ENCODE assay signal across 15 cellular contexts in the genomic region with DNA sequence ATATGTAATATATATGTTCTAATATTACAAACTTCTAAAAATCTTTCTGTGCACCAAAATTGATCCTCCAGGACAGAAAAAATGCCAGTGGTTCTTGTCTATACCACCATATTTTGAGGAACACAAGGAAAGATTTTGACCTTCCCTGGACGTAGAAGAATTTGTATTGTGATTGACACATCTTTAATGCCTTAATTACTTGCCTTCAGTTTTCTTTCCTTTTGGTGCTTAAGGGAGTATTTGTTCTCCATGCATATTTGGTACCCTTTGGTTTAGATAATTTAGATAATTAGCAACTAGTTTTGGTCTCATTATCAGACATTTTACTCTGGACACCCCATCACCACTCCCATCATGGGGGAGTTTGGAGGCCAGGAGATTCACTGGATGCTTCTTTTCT. TPM values are rescaled to one million over a fixed set of nuclear protein-coding genes. Genes with fewer than 3 reads are reported as not detected.
DNase-seq lines count a peak whose midpoint lies in the region; ATAC-seq and TF ChIP-seq lines count a peak whose summit lies in the region.
"Had no signal": no experiment of that assay in that cellular context is flagged by ENCODE, and none has a peak within 500 bp of the region (broad histone marks: within the 10 kb centered on the region; RNA-seq: fewer than 3 reads in every experiment).

No MANE protein-coding gene starts in this region.

- no peak for DNase-seq in activated CD8-positive, alpha-beta memory T cell treated with anti-CD3 and anti-CD28 coated beads, Interleukin-2, amount 10 ng/mL, durations not matched to agents 7 days and 5 days
- no peak for DNase-seq in activated CD8-positive, alpha-beta memory T cell treated with anti-CD3 and anti-CD28 coated beads for 24 hours
- no peak for DNase-seq in natural killer cell treated with Interleukin-12 subunit alpha and Interleukin-12 subunit beta and Interleukin-15 and Interleukin-18, amount 100 ng/mL, for 72 hours (ENCODE audit: low spot score)
- no peak for DNase-seq in RWPE1 (ENCODE audit: low spot score)
- DNase-seq in NCI-H524 treated with DMSO at 0.1 percent for 48 hours (lab: John Stamatoyannopoulos, UW) = no peak
- DNase-seq: GOT3, head of caudate nucleus, NCI-H146, NCI-H446, SHP77, T1000 had no signal

- H3K36me3 ChIP-seq in HEK293 (ENCODE audit: control insufficient read depth in 2 of 2, insufficient read depth in 1 of 2, low read length in 2 of 2) = no peaks in the 10 kb centered on the region
- H3K36me3 ChIP-seq: neural progenitor cell had no signal

- no peaks in the 10 kb centered on the region for H3K27me3 Mint-ChIP-seq in activated CD8-positive, alpha-beta memory T cell treated with anti-CD3 and anti-CD28 coated beads, Interleukin-2, amount 10 ng/mL, durations not matched to agents 7 days and 5 days
- no peaks in the 10 kb centered on the region for H3K27me3 Mint-ChIP-seq in activated T-helper 17 cell treated with anti-CD3 and anti-CD28 coated beads, Interleukin-2, amount 50 U/mL, for 72 hours
- no peaks in the 10 kb centered on the region for H3K27me3 Mint-ChIP-seq in natural killer cell treated with Interleukin-12 subunit alpha and Interleukin-12 subunit beta and Interleukin-15 and Interleukin-18, amount 100 ng/mL, for 72 hours

- CTCF ChIA-PET in activated CD8-positive, alpha-beta memory T cell treated with anti-CD3 and anti-CD28 coated beads, Interleukin-2, amount 10 ng/mL, durations not matched to agents 7 days and 5 days (lab: Charles Lee) = interaction anchor here (1.0 to 1.2 kb wide), 2 partner anchors 10 to 30 kb away, joined by 3 to 4 read pairs; no protein-coding TSS in a partner anchor
- CTCF ChIA-PET in HEK293 (lab: Yijun Ruan, JAX) = no interaction called here
- CTCF ChIA-PET in RWPE1 (lab: Yijun Ruan, JAX) = no interaction called here

- peaks cover 15% of the 10 kb centered on the region for H3K36me3 Mint-ChIP-seq in activated CD8-positive, alpha-beta memory T cell treated with anti-CD3 and anti-CD28 coated beads, Interleukin-2, amount 10 ng/mL, durations not matched to agents 7 days and 5 days
- peaks cover 80% of the 10 kb centered on the region for H3K36me3 Mint-ChIP-seq in activated T-helper 17 cell treated with anti-CD3 and anti-CD28 coated beads, Interleukin-2, amount 50 U/mL, for 72 hours (ENCODE audit: low read depth)
- H3K36me3 Mint-ChIP-seq in natural killer cell treated with Interleukin-12 subunit alpha and Interleukin-12 subunit beta and Interleukin-15 and Interleukin-18, amount 100 ng/mL, for 72 hours = no peaks in the 10 kb centered on the region
- H3K36me3 Mint-ChIP-seq: neural progenitor cell had no signal

- peak overlapping the region; percentile 91 for H3K27ac Mint-ChIP-seq in activated CD8-positive, alpha-beta memory T cell treated with anti-CD3 and anti-CD28 coated beads, Interleukin-2, amount 10 ng/mL, durations not matched to agents 7 days and 5 days
- peak overlapping the region; percentile 95 for H3K27ac Mint-ChIP-seq in activated T-helper 17 cell treated with anti-CD3 and anti-CD28 coated beads, Interleukin-2, amount 50 U/mL, for 72 hours
- H3K27ac Mint-ChIP-seq in natural killer cell treated with Interleukin-12 subunit alpha and Interleukin-12 subunit beta and Interleukin-15 and Interleukin-18, amount 100 ng/mL, for 72 hours = peak overlapping the region; percentile 57 to 83
- H3K27ac Mint-ChIP-seq: neural progenitor cell had no signal

- H3K4me1 Mint-ChIP-seq in activated CD8-positive, alpha-beta memory T cell treated with anti-CD3 and anti-CD28 coated beads, Interleukin-2, amount 10 ng/mL, durations not matched to agents 7 days and 5 days = peaks cover 63% of the 10 kb centered on the region
- peaks cover 46% of the 10 kb centered on the region for H3K4me1 Mint-ChIP-seq in activated T-helper 17 cell treated with anti-CD3 and anti-CD28 coated beads, Interleukin-2, amount 50 U/mL, for 72 hours
- H3K4me1 Mint-ChIP-seq in natural killer cell treated with Interleukin-12 subunit alpha and Interleukin-12 subunit beta and Interleukin-15 and Interleukin-18, amount 100 ng/mL, for 72 hours (ENCODE audit: low read depth in 2 of 2) = peaks cover 34 to 36% of the 10 kb centered on the region in 2 donors

- H3K27ac ChIP-seq in HEK293 (ENCODE audit: extremely low read depth, low read depth, low read length) (no peak overlapping the region), RWPE1 (no peak overlapping the region)
- H3K27ac ChIP-seq: neural progenitor cell had no signal

- H3K4me1 ChIP-seq in HEK293 (ENCODE audit: control insufficient read depth, insufficient read depth, low read length) = peaks cover 7% of the 10 kb centered on the region
- H3K4me1 ChIP-seq: neural progenitor cell had no signal

- no peak for ATAC-seq in activated CD8-positive, alpha-beta memory T cell treated with anti-CD3 and anti-CD28 coated beads, Interleukin-2, amount 10 ng/mL, durations not matched to agents 7 days and 5 days
- ATAC-seq in activated T-helper 17 cell treated with anti-CD3 and anti-CD28 coated beads, Interleukin-2, amount 50 U/mL, for 72 hours (replicated peaks) = no peak
- ATAC-seq in natural killer cell treated with Interleukin-12 subunit alpha and Interleukin-12 subunit beta and Interleukin-15 and Interleukin-18, amount 100 ng/mL, for 72 hours = no peak
- ATAC-seq in GM18502 (IDR thresholded peaks at IDR 0.05; ENCODE audit: poor library complexity, unreplicated experiment) = no peak

- TF ChIP-seq CTCF in HEK293 (tag by site-specific recombination; IDR thresholded peaks at IDR 0.05) = no peak
- TF ChIP-seq CTCF in RWPE1 (conservative IDR thresholded peaks at IDR 0.05; ENCODE audit: low read depth) = no peak

- no peaks in the 10 kb centered on the region for H3K9me3 Mint-ChIP-seq in activated CD8-positive, alpha-beta memory T cell treated with anti-CD3 and anti-CD28 coated beads, Interleukin-2, amount 10 ng/mL, durations not matched to agents 7 days and 5 days (ENCODE audit: low read depth)
- H3K9me3 Mint-ChIP-seq in activated T-helper 17 cell treated with anti-CD3 and anti-CD28 coated beads, Interleukin-2, amount 50 U/mL, for 72 hours = no peaks in the 10 kb centered on the region
- no peaks in the 10 kb centered on the region for H3K9me3 Mint-ChIP-seq in natural killer cell treated with Interleukin-12 subunit alpha and Interleukin-12 subunit beta and Interleukin-15 and Interleukin-18, amount 100 ng/mL, for 72 hours
- H3K9me3 Mint-ChIP-seq: neural progenitor cell had no signal

- H3K9me3 ChIP-seq in HEK293 (ENCODE audit: control insufficient read depth, insufficient read depth, low read depth, low read length) = no peaks in the 10 kb centered on the region

- peak overlapping the region; percentile 75 for H3K4me3 Mint-ChIP-seq in activated CD8-positive, alpha-beta memory T cell treated with anti-CD3 and anti-CD28 coated beads, Interleukin-2, amount 10 ng/mL, durations not matched to agents 7 days and 5 days
- H3K4me3 Mint-ChIP-seq in activated T-helper 17 cell treated with anti-CD3 and anti-CD28 coated beads, Interleukin-2, amount 50 U/mL, for 72 hours = peak overlapping the region; percentile 87
- peak overlapping the region; percentile 51 for H3K4me3 Mint-ChIP-seq in natural killer cell treated with Interleukin-12 subunit alpha and Interleukin-12 subunit beta and Interleukin-15 and Interleukin-18, amount 100 ng/mL, for 72 hours
- H3K4me3 Mint-ChIP-seq: neural progenitor cell had no signal

- POLR2A ChIA-PET in HEK293 (lab: Yijun Ruan, JAX) = no interaction called here
- POLR2A ChIA-PET in RWPE1 (lab: Yijun Ruan, JAX; ENCODE audit: low non-redundant PET) = no interaction called here

- no peak overlapping the region for H3K4me3 ChIP-seq in HEK293 (ENCODE audit: low read depth, low read length)
- H3K4me3 ChIP-seq: neural progenitor cell had no signal

TF ChIP-seq in HEK293, 187 proteins besides CTCF, POLR2A, EP300 and RAD21:
- no peak for TF ChIP-seq RBAK (tag by site-specific recombination; IDR thresholded peaks at IDR 0.05)
- TF ChIP-seq, protein P1, sequence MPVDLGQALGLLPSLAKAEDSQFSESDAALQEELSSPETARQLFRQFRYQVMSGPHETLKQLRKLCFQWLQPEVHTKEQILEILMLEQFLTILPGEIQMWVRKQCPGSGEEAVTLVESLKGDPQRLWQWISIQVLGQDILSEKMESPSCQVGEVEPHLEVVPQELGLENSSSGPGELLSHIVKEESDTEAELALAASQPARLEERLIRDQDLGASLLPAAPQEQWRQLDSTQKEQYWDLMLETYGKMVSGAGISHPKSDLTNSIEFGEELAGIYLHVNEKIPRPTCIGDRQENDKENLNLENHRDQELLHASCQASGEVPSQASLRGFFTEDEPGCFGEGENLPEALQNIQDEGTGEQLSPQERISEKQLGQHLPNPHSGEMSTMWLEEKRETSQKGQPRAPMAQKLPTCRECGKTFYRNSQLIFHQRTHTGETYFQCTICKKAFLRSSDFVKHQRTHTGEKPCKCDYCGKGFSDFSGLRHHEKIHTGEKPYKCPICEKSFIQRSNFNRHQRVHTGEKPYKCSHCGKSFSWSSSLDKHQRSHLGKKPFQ (tag by site-specific recombination; IDR thresholded peaks at IDR 0.05) = no peak
- TF ChIP-seq, protein P2, sequence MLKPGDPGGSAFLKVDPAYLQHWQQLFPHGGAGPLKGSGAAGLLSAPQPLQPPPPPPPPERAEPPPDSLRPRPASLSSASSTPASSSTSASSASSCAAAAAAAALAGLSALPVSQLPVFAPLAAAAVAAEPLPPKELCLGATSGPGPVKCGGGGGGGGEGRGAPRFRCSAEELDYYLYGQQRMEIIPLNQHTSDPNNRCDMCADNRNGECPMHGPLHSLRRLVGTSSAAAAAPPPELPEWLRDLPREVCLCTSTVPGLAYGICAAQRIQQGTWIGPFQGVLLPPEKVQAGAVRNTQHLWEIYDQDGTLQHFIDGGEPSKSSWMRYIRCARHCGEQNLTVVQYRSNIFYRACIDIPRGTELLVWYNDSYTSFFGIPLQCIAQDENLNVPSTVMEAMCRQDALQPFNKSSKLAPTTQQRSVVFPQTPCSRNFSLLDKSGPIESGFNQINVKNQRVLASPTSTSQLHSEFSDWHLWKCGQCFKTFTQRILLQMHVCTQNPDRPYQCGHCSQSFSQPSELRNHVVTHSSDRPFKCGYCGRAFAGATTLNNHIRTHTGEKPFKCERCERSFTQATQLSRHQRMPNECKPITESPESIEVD (tag by site-specific recombination; IDR thresholded peaks at IDR 0.05) = peak; percentile 58
- no peak for TF ChIP-seq ZNF830 (tag by site-specific recombination; IDR thresholded peaks at IDR 0.05; ENCODE audit: low read depth)
TF ChIP-seq in HEK293: peak in this region for 1.

RNA-seq across cellular contexts. Expression of a gene that starts 27.6 kb away (rescaled TPM):
- total RNA-seq in activated CD8-positive, alpha-beta memory T cell treated with anti-CD3 and anti-CD28 coated beads, Interleukin-2, amount 10 ng/mL, durations not matched to agents 7 days and 5 days = 10 to 100 TPM; 49.5 to 78.1 TPM
- total RNA-seq in activated T-helper 17 cell treated with anti-CD3 and anti-CD28 coated beads, Interleukin-2, amount 50 U/mL, for 72 hours = 100 to 1,000 TPM in 1 of 2 donors, 10 to 100 TPM in 1; 61.7 to 133 TPM
- total RNA-seq in natural killer cell treated with Interleukin-12 subunit alpha and Interleukin-12 subunit beta and Interleukin-15 and Interleukin-18, amount 100 ng/mL, for 72 hours = 10 to 100 TPM; 37.6 to 84.6 TPM
